Comparison of ENCODE assay signal across 6 cellular contexts in the genomic region with DNA sequence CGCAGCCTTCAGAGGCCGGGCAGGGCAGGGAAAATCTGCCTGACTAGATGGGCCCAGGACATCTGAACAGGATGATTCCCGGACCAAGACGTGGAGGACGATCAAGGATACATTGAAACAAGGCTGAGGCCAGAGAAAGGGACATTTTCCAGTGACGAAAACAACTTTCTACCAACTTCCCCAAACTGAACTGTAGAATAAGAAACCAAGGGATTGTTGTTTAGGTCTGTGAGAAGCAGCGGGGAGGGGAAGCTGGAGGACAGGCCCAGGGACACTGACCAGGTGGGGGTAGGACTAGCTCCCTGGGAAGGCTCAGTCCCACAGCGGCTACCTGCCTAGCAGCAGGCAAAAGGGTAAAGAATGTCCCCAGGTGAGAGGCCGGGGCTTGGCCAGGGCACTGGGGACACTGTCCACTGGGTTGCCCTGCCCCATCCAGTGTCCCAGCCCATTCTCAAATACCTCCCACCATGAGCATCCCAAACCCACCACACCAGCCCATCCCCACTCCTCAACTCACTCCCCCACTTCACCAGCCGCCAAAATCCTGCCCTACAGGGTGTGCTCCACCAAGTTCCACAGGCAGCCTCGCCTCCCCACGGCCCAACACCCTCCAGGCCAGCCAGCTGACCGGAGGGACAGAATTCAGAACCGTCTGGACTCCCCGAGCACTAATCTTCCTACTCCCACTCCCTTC. TPM values are rescaled to one million over a fixed set of nuclear protein-coding genes. Genes with fewer than 3 reads are reported as not detected.
A peak's percentile ranks its signal among the peaks of the same experiment; 100 is the strongest.
DNase-seq lines count a peak whose midpoint lies in the region; ATAC-seq and TF ChIP-seq lines count a peak whose summit lies in the region.

No MANE protein-coding gene starts in this region.

- H3K27me3 ChIP-seq in right cardiac atrium (ENCODE audit: control insufficient read depth, insufficient read depth) (no peaks in the 10 kb centered on the region), upper lobe of left lung (no peaks in the 10 kb centered on the region)

- 4% methylated on average over 15 of the region's 15 CpGs for WGBS in right cardiac atrium
- 1 to 2% methylated on average over 15 of the region's 15 CpGs for WGBS in upper lobe of left lung, 2 donors

- H3K4me3 ChIP-seq in right cardiac atrium (ENCODE audit: low read length) (peak overlapping the region; percentile 87), upper lobe of left lung (peak overlapping the region; percentile 68 to 96 (median 84))

- TF ChIP-seq POLR2A in upper lobe of left lung (IDR thresholded peaks at IDR 0.05), result peak in 1 of 4 donors; percentile 76

- H3K36me3 ChIP-seq in upper lobe of left lung, result peaks cover 0 to 2% (median 0%) of the 10 kb centered on the region in 4 donors

- TF ChIP-seq CTCF in upper lobe of left lung (IDR thresholded peaks at IDR 0.05), result no peak

- intact Hi-C loops in right cardiac atrium (cut with DNase I), result loop anchor here in 1 of 4 donors (5.0 kb wide), 1 partner anchor 41 kb away; a partner anchor contains a TSS

- peak in 1 of 2 donors; percentile 1 for ATAC-seq in right cardiac atrium
- peak in 1 of 2 donors; percentile 13 for ATAC-seq in upper lobe of left lung (ENCODE audit: low FRiP score in 2 of 2)

- no peak for TF ChIP-seq EP300 in upper lobe of left lung (IDR thresholded peaks at IDR 0.05)

- DNase-seq in SIG-M5 treated with dmso at 0.1 percent for 504 hours (lab: John Stamatoyannopoulos, UW; ENCODE audit: unreplicated experiment), result peak; percentile 77
- DNase-seq in SIG-M5 (lab: John Stamatoyannopoulos, UW), result no peak
- peak in 2 of 3 donors; percentile 67 to 69 for DNase-seq in right cardiac atrium
- peak in 1 of 2 donors; percentile 52 for DNase-seq in upper lobe of left lung
- no peak for DNase-seq in LoVo (ENCODE audit: low spot score)
- DNase-seq in NCI-H345 treated with DMSO at 0.1 percent for 48 hours (lab: John Stamatoyannopoulos, UW; ENCODE audit: unreplicated experiment), result no peak

- H3K9me3 ChIP-seq in right cardiac atrium (ENCODE audit: control insufficient read depth, low read length) (no peaks in the 10 kb centered on the region), upper lobe of left lung (no peaks in the 10 kb centered on the region)

- H3K27ac ChIP-seq in right cardiac atrium (ENCODE audit: low read length) (peak overlapping the region; percentile 92), upper lobe of left lung (peak overlapping the region; percentile 94 to 100 (median 98))

- H3K4me1 ChIP-seq in right cardiac atrium (ENCODE audit: control insufficient read depth, insufficient read depth, low read length) (peaks cover 19% of the 10 kb centered on the region), upper lobe of left lung (peaks cover 49 to 74% (median 65%) of the 10 kb centered on the region in 4 donors)

RNA-seq across cellular contexts. Expression of a gene that starts 1.0 kb away (rescaled TPM):
- 100 to 1,000 TPM in 1 of 4 donors, 10 to 100 TPM in 3; 65.6 to 103 (median 75.9) TPM for total RNA-seq in right cardiac atrium
- polyA plus RNA-seq in right cardiac atrium, result 41.3 TPM
- 100 to 1,000 TPM; 140 to 425 (median 202) TPM for total RNA-seq in upper lobe of left lung

RNA-seq across cellular contexts. Expression of a gene that starts 30.4 kb away (rescaled TPM):
- total RNA-seq in right cardiac atrium, result under 1 TPM in 1 of 4 donors, not detected in 3; 0.64 TPM
- 1.5 TPM for polyA plus RNA-seq in right cardiac atrium
- total RNA-seq in upper lobe of left lung, result 1 to 10 TPM in 5 of 6 donors, not detected in 1; 1.1 to 4.8 (median 2.1) TPM

RNA-seq across cellular contexts. Expression of a gene that starts 34.5 kb away (rescaled TPM):
- total RNA-seq in right cardiac atrium (under 1 TPM; 0.08 to 0.80 (median 0.50) TPM), upper lobe of left lung (100 to 1,000 TPM; 153 to 594 (median 346) TPM)
- polyA plus RNA-seq in right cardiac atrium, result 0.23 TPM

RNA-seq across cellular contexts. Expression of a gene that starts 43.1 kb away (rescaled TPM):
- total RNA-seq in right cardiac atrium (10 to 100 TPM; 37.6 to 54.2 (median 40.3) TPM), upper lobe of left lung (100 to 1,000 TPM in 5 of 6 donors, 10 to 100 TPM in 1; 84.9 to 207 (median 150) TPM)
- 30.8 TPM for polyA plus RNA-seq in right cardiac atrium

Comparison
In these comparisons a context has a peak if more than half of its experiments do, and no peak if none do; other contexts are left out.
1. DNase-seq: peak in SIG-M5 treated with dmso at 0.1 percent for 504 hours (single experiment) and right cardiac atrium (2 of 3); none in SIG-M5 (single experiment), LoVo (single experiment) and NCI-H345 treated with DMSO at 0.1 percent for 48 hours (single experiment).
2. RNA of a gene that starts 34.5 kb away (total RNA-seq): 153 to 594 TPM in upper lobe of left lung; 0.08 to 0.80 TPM in right cardiac atrium; every median in the first group is over 10 times any median in the second.